Comparison of ENCODE assay signal across 13 cellular contexts in genomic region chr11:72100462-72100861, GRCh38. TPM values are rescaled to one million over a fixed set of nuclear protein-coding genes. Genes with fewer than 3 reads are reported as not detected.
DNase-seq lines count a peak whose midpoint lies in the region; ATAC-seq and TF ChIP-seq lines count a peak whose summit lies in the region.
"Had no signal": no experiment of that assay in that cellular context is flagged by ENCODE, and none has a peak within 500 bp of the region (broad histone marks: within the 10 kb centered on the region; RNA-seq: fewer than 3 reads in every experiment).

No MANE protein-coding gene starts in this region.

- no peak overlapping the region for H3K27ac ChIP-seq in CD4-positive, CD25-positive, alpha-beta regulatory T cell (ENCODE audit: insufficient read depth, low read length, poor library complexity, severe bottlenecking)
- no peak overlapping the region for H3K27ac ChIP-seq in naive thymus-derived CD4-positive, alpha-beta T cell (ENCODE audit: low read depth, low read length)
- peak overlapping the region in 2 of 4 donors; percentile 15 to 48 for H3K27ac ChIP-seq in tibial nerve
- H3K27ac ChIP-seq: KMS-11 had no signal

- WGBS in tibial nerve, 2 donors = 76 to 79% methylated on average over 1 of the region's 1 CpG

- peak overlapping the region; percentile 94 to 98 (median 96) for H3K27ac Mint-ChIP-seq in CD4-positive, CD25-positive, alpha-beta regulatory T cell
- H3K27ac Mint-ChIP-seq in activated T-helper 2 cell treated with anti-CD3 and anti-CD28 coated beads, Interferon-gamma antibody, Interleukin-2, Interleukin-4, amounts not matched to agents 10 μg/mL and 5 μg/mL and 100 μg/mL, durations not matched to agents 14 hours and 24 hours and 36 hours = peak overlapping the region; percentile 9
- H3K27ac Mint-ChIP-seq in naive thymus-derived CD4-positive, alpha-beta T cell = peak overlapping the region; percentile 16 to 98 (median 72)

- peaks cover 43% of the 10 kb centered on the region for H3K79me2 ChIP-seq in Loucy (ENCODE audit: insufficient read depth, low read length)

- no peak for TF ChIP-seq CTCF in Loucy (conservative IDR thresholded peaks at IDR 0.05; ENCODE audit: low read length)
- no peak for TF ChIP-seq CTCF in tibial nerve (IDR thresholded peaks at IDR 0.05)

- H3K36me3 Mint-ChIP-seq in CD4-positive, CD25-positive, alpha-beta regulatory T cell = peaks cover 18% of the 10 kb centered on the region
- H3K36me3 Mint-ChIP-seq in activated T-helper 2 cell treated with anti-CD3 and anti-CD28 coated beads, Interferon-gamma antibody, Interleukin-2, Interleukin-4, amounts not matched to agents 10 μg/mL and 5 μg/mL and 100 μg/mL, durations not matched to agents 14 hours and 24 hours and 36 hours (ENCODE audit: low read depth) = peaks cover 50% of the 10 kb centered on the region
- peaks cover 4 to 20% (median 5%) of the 10 kb centered on the region in 5 donors for H3K36me3 Mint-ChIP-seq in naive thymus-derived CD4-positive, alpha-beta T cell

- no peaks in the 10 kb centered on the region for H3K9me2 ChIP-seq in Loucy (replicated peaks; ENCODE audit: low read depth, low read length)

- TF ChIP-seq POLR2A in tibial nerve (IDR thresholded peaks at IDR 0.05) = no peak

- H3K36me3 ChIP-seq in CD4-positive, CD25-positive, alpha-beta regulatory T cell (ENCODE audit: control insufficient read depth, insufficient read depth, low read length) = peaks cover 35% of the 10 kb centered on the region
- H3K36me3 ChIP-seq in Loucy (ENCODE audit: insufficient read depth, low read length) = peaks cover 18% of the 10 kb centered on the region; the same call in 1 of the 2 replicates
- H3K36me3 ChIP-seq in naive thymus-derived CD4-positive, alpha-beta T cell (ENCODE audit: control insufficient read depth in 2 of 3, insufficient read depth in 3 of 3, low read length in 3 of 3) = peaks cover 0 to 45% (median 6%) of the 10 kb centered on the region in 3 experiments
- peaks cover 0 to 56% (median 21%) of the 10 kb centered on the region in 3 donors for H3K36me3 ChIP-seq in tibial nerve

- H4K20me1 ChIP-seq in Loucy (ENCODE audit: insufficient read depth, low read length, poor library complexity, severe bottlenecking) = peaks cover 4% of the 10 kb centered on the region

- POLR2A ChIA-PET in naive thymus-derived CD4-positive, alpha-beta T cell (lab: Charles Lee) = interaction anchor here (0.6 to 5.3 kb wide), 10 partner anchors 9 to 106 kb away, joined by 3 to 55 read pairs (median 9); partner anchors contain the start of genes ANAPC15 and IL18BP

- peaks cover 0 to 1% (median 0%) of the 10 kb centered on the region in 7 donors for H3K9me3 Mint-ChIP-seq in CD4-positive, CD25-positive, alpha-beta regulatory T cell
- H3K9me3 Mint-ChIP-seq in activated T-helper 2 cell treated with anti-CD3 and anti-CD28 coated beads, Interferon-gamma antibody, Interleukin-2, Interleukin-4, amounts not matched to agents 10 μg/mL and 5 μg/mL and 100 μg/mL, durations not matched to agents 14 hours and 24 hours and 36 hours = no peaks in the 10 kb centered on the region
- H3K9me3 Mint-ChIP-seq in naive thymus-derived CD4-positive, alpha-beta T cell = no peaks in the 10 kb centered on the region

- no peaks in the 10 kb centered on the region for H3K9me3 ChIP-seq in CD4-positive, CD25-positive, alpha-beta regulatory T cell (ENCODE audit: control insufficient read depth in 2 of 2, low read length in 2 of 2)
- H3K9me3 ChIP-seq in Loucy (ENCODE audit: insufficient read depth, low read depth, low read length) (no peaks in the 10 kb centered on the region), tibial nerve (no peaks in the 10 kb centered on the region)
- H3K9me3 ChIP-seq in naive thymus-derived CD4-positive, alpha-beta T cell (ENCODE audit: control insufficient read depth in 2 of 3, low read length in 3 of 3) = no peaks in the 10 kb centered on the region

- peak overlapping the region in 2 of 4 donors; percentile 92 to 95 for H3K4me3 Mint-ChIP-seq in CD4-positive, CD25-positive, alpha-beta regulatory T cell
- no peak overlapping the region for H3K4me3 Mint-ChIP-seq in activated T-helper 2 cell treated with anti-CD3 and anti-CD28 coated beads, Interferon-gamma antibody, Interleukin-2, Interleukin-4, amounts not matched to agents 10 μg/mL and 5 μg/mL and 100 μg/mL, durations not matched to agents 14 hours and 24 hours and 36 hours (ENCODE audit: low read depth)
- peak overlapping the region in 2 of 10 donors; percentile 20 to 66 for H3K4me3 Mint-ChIP-seq in naive thymus-derived CD4-positive, alpha-beta T cell

- intact Hi-C loops in activated T-helper 2 cell treated with anti-CD3 and anti-CD28 coated beads, Interferon-gamma antibody, Interleukin-2, Interleukin-4, amounts not matched to agents 10 μg/mL and 5 μg/mL and 100 μg/mL, durations not matched to agents 14 hours and 24 hours and 36 hours (cut with micrococcal nuclease) = no loop called here
- intact Hi-C loops in naive thymus-derived CD4-positive, alpha-beta T cell (cut with micrococcal nuclease) = no loop called here

- H2AFZ ChIP-seq in Loucy (ENCODE audit: low read length) = no peak overlapping the region

- peaks cover 24 to 60% (median 33%) of the 10 kb centered on the region in 4 donors for H3K4me1 Mint-ChIP-seq in CD4-positive, CD25-positive, alpha-beta regulatory T cell
- peaks cover 32% of the 10 kb centered on the region for H3K4me1 Mint-ChIP-seq in activated T-helper 2 cell treated with anti-CD3 and anti-CD28 coated beads, Interferon-gamma antibody, Interleukin-2, Interleukin-4, amounts not matched to agents 10 μg/mL and 5 μg/mL and 100 μg/mL, durations not matched to agents 14 hours and 24 hours and 36 hours (ENCODE audit: low read depth)
- H3K4me1 Mint-ChIP-seq in naive thymus-derived CD4-positive, alpha-beta T cell = peaks cover 41 to 49% (median 44%) of the 10 kb centered on the region in 7 donors

- H3F3A ChIP-seq in Loucy (ENCODE audit: low read depth) = peaks cover 7% of the 10 kb centered on the region; the same call in 1 of the 2 replicates

- CTCF ChIA-PET in naive thymus-derived CD4-positive, alpha-beta T cell (lab: Charles Lee) = interaction anchor here (1.2 to 2.9 kb wide), 5 partner anchors 10 to 84 kb away, joined by 3 to 18 read pairs (median 8); no protein-coding TSS in a partner anchor

- ATAC-seq in CD4-positive, CD25-positive, alpha-beta regulatory T cell (ENCODE audit: low read depth in 2 of 2) = no peak
- no peak for ATAC-seq in naive thymus-derived CD4-positive, alpha-beta T cell
- ATAC-seq in HG03521 (IDR thresholded peaks at IDR 0.05; ENCODE audit: unreplicated experiment) (no peak), HG02938 (IDR thresholded peaks at IDR 0.05; ENCODE audit: unreplicated experiment) (no peak)
- ATAC-seq: left lobe of liver, Panc1 had no signal

- H3K9ac ChIP-seq in Loucy (ENCODE audit: low read depth, low read length, poor library complexity, severe bottlenecking) = peak overlapping the region; percentile 98
- H3K9ac ChIP-seq: KMS-11 had no signal

- H3K4me1 ChIP-seq in CD4-positive, CD25-positive, alpha-beta regulatory T cell (ENCODE audit: control insufficient read depth, insufficient read depth, low read length, poor library complexity, severe bottlenecking) = peaks cover 31% of the 10 kb centered on the region
- H3K4me1 ChIP-seq in Loucy (ENCODE audit: insufficient read depth, low read length, poor library complexity, severe bottlenecking) = peaks cover 45% of the 10 kb centered on the region
- H3K4me1 ChIP-seq in naive thymus-derived CD4-positive, alpha-beta T cell (ENCODE audit: control insufficient read depth in 2 of 2, insufficient read depth in 2 of 2, low read length in 2 of 2) = peaks cover 20% of the 10 kb centered on the region in 2 donors
- H3K4me1 ChIP-seq in tibial nerve = peaks cover 2 to 45% (median 25%) of the 10 kb centered on the region in 4 donors

- no peaks in the 10 kb centered on the region for H3K27me3 Mint-ChIP-seq in CD4-positive, CD25-positive, alpha-beta regulatory T cell
- no peaks in the 10 kb centered on the region for H3K27me3 Mint-ChIP-seq in activated T-helper 2 cell treated with anti-CD3 and anti-CD28 coated beads, Interferon-gamma antibody, Interleukin-2, Interleukin-4, amounts not matched to agents 10 μg/mL and 5 μg/mL and 100 μg/mL, durations not matched to agents 14 hours and 24 hours and 36 hours (ENCODE audit: low read depth)
- H3K27me3 Mint-ChIP-seq in naive thymus-derived CD4-positive, alpha-beta T cell = no peaks in the 10 kb centered on the region

- H3K4me3 ChIP-seq in CD4-positive, CD25-positive, alpha-beta regulatory T cell (ENCODE audit: low read depth, low read length) = no peak overlapping the region
- H3K4me3 ChIP-seq in Loucy (ENCODE audit: low read length, poor library complexity, severe bottlenecking) (peak overlapping the region; percentile 99), tibial nerve (no peak overlapping the region)
- no peak overlapping the region for H3K4me3 ChIP-seq in naive thymus-derived CD4-positive, alpha-beta T cell (ENCODE audit: low read length)

- H3K4me2 ChIP-seq in Loucy (ENCODE audit: low read depth, low read length, poor library complexity, severe bottlenecking) = peak overlapping the region; percentile 96
- H3K4me2 ChIP-seq: KMS-11 had no signal

- no peak for TF ChIP-seq EP300 in tibial nerve (IDR thresholded peaks at IDR 0.05)

- no peaks in the 10 kb centered on the region for H3K27me3 ChIP-seq in CD4-positive, CD25-positive, alpha-beta regulatory T cell (ENCODE audit: control insufficient read depth, insufficient read depth, low read length)
- H3K27me3 ChIP-seq in Loucy (ENCODE audit: insufficient read depth, low read length, poor library complexity, severe bottlenecking) (no peaks in the 10 kb centered on the region), tibial nerve (no peaks in the 10 kb centered on the region)
- no peaks in the 10 kb centered on the region for H3K27me3 ChIP-seq in naive thymus-derived CD4-positive, alpha-beta T cell (ENCODE audit: control insufficient read depth in 2 of 2, insufficient read depth in 2 of 2, low read length in 2 of 2)

- DNase-seq in CD4-positive, CD25-positive, alpha-beta regulatory T cell = no peak
- DNase-seq in activated T-helper 2 cell treated with anti-CD3 and anti-CD28 coated beads, Interferon-gamma antibody, Interleukin-2, Interleukin-4, amounts not matched to agents 10 μg/mL and 5 μg/mL and 100 μg/mL, durations not matched to agents 14 hours and 24 hours and 36 hours (ENCODE audit: low spot score) = no peak
- no peak for DNase-seq in naive thymus-derived CD4-positive, alpha-beta T cell
- no peak for DNase-seq in tibial nerve (ENCODE audit: low spot score in 2 of 2)
- no peak for DNase-seq in COR-L47 (lab: John Stamatoyannopoulos, UW)
- DNase-seq: small intestine had no signal

RNA-seq across cellular contexts. Expression of gene LAMTOR1, which starts 2.6 kb away (rescaled TPM):
- 48.5 TPM for total RNA-seq in CD4-positive, CD25-positive, alpha-beta regulatory T cell
- 100 to 1,000 TPM in 3 of 4 donors, 10 to 100 TPM in 1; 69.2 to 116 (median 102) TPM for polyA plus RNA-seq in CD4-positive, CD25-positive, alpha-beta regulatory T cell
- 95.1 and 100 TPM in 2 replicates for total RNA-seq in activated T-helper 2 cell treated with anti-CD3 and anti-CD28 coated beads, Interferon-gamma antibody, Interleukin-2, Interleukin-4, amounts not matched to agents 10 μg/mL and 5 μg/mL and 100 μg/mL, durations not matched to agents 14 hours and 24 hours and 36 hours
- 10 to 100 TPM; 41.8 to 83.0 (median 69.7) TPM for total RNA-seq in naive thymus-derived CD4-positive, alpha-beta T cell
- polyA plus RNA-seq in naive thymus-derived CD4-positive, alpha-beta T cell = 10 to 100 TPM; 63.2 to 78.0 TPM
- total RNA-seq in tibial nerve = 100 to 1,000 TPM; 116 to 133 (median 128) TPM

RNA-seq across cellular contexts. Expression of gene TOMT, which starts 5.3 kb away (rescaled TPM):
- not detected for total RNA-seq in CD4-positive, CD25-positive, alpha-beta regulatory T cell
- polyA plus RNA-seq in CD4-positive, CD25-positive, alpha-beta regulatory T cell = not detected
- total RNA-seq in activated T-helper 2 cell treated with anti-CD3 and anti-CD28 coated beads, Interferon-gamma antibody, Interleukin-2, Interleukin-4, amounts not matched to agents 10 μg/mL and 5 μg/mL and 100 μg/mL, durations not matched to agents 14 hours and 24 hours and 36 hours = 0.18 TPM in 1 of 2 replicates, not detected in the other
- under 1 TPM in 1 of 5 experiments, not detected in 4; 0.42 TPM for total RNA-seq in naive thymus-derived CD4-positive, alpha-beta T cell
- not detected for polyA plus RNA-seq in naive thymus-derived CD4-positive, alpha-beta T cell
- total RNA-seq in tibial nerve = not detected
- total RNA-seq: subcutaneous adipose tissue had no signal
- polyA plus RNA-seq: small intestine had no signal

RNA-seq across cellular contexts. Expression of gene ANAPC15, which starts 12.0 kb away (rescaled TPM):
- total RNA-seq in CD4-positive, CD25-positive, alpha-beta regulatory T cell = 46.3 TPM
- polyA plus RNA-seq in CD4-positive, CD25-positive, alpha-beta regulatory T cell = 100 to 1,000 TPM in 2 of 4 donors, 10 to 100 TPM in 2; 86.1 to 103 (median 98.4) TPM
- total RNA-seq in activated T-helper 2 cell treated with anti-CD3 and anti-CD28 coated beads, Interferon-gamma antibody, Interleukin-2, Interleukin-4, amounts not matched to agents 10 μg/mL and 5 μg/mL and 100 μg/mL, durations not matched to agents 14 hours and 24 hours and 36 hours = 61.6 and 67.9 TPM in 2 replicates
- total RNA-seq in naive thymus-derived CD4-positive, alpha-beta T cell = 10 to 100 TPM; 43.0 to 59.6 (median 44.1) TPM
- 100 to 1,000 TPM in 1 of 2 donors, 10 to 100 TPM in 1; 99.1 to 113 TPM for polyA plus RNA-seq in naive thymus-derived CD4-positive, alpha-beta T cell
- total RNA-seq in tibial nerve = 10 to 100 TPM; 20.8 to 36.7 (median 30.8) TPM

RNA-seq across cellular contexts. Expression of gene LRRC51, which starts 19.8 kb away (rescaled TPM):
- total RNA-seq in CD4-positive, CD25-positive, alpha-beta regulatory T cell = 1.5 TPM
- 1 to 10 TPM; 2.8 to 9.4 (median 6.3) TPM for polyA plus RNA-seq in CD4-positive, CD25-positive, alpha-beta regulatory T cell
- 7.9 and 9.2 TPM in 2 replicates for total RNA-seq in activated T-helper 2 cell treated with anti-CD3 and anti-CD28 coated beads, Interferon-gamma antibody, Interleukin-2, Interleukin-4, amounts not matched to agents 10 μg/mL and 5 μg/mL and 100 μg/mL, durations not matched to agents 14 hours and 24 hours and 36 hours
- total RNA-seq in naive thymus-derived CD4-positive, alpha-beta T cell = 1 to 10 TPM; 1.2 to 7.8 (median 4.6) TPM
- polyA plus RNA-seq in naive thymus-derived CD4-positive, alpha-beta T cell = 1 to 10 TPM; 2.0 to 2.7 TPM
- 10 to 100 TPM in 1 of 4 donors, 1 to 10 TPM in 3; 7.3 to 10.8 (median 9.2) TPM for total RNA-seq in tibial nerve

RNA-seq across cellular contexts. Expression of gene NUMA1, which starts 20.1 kb away (rescaled TPM):
- total RNA-seq in CD4-positive, CD25-positive, alpha-beta regulatory T cell = 272 TPM
- polyA plus RNA-seq in CD4-positive, CD25-positive, alpha-beta regulatory T cell = 10 to 100 TPM; 14.0 to 27.2 (median 20.5) TPM
- 162 and 174 TPM in 2 replicates for total RNA-seq in activated T-helper 2 cell treated with anti-CD3 and anti-CD28 coated beads, Interferon-gamma antibody, Interleukin-2, Interleukin-4, amounts not matched to agents 10 μg/mL and 5 μg/mL and 100 μg/mL, durations not matched to agents 14 hours and 24 hours and 36 hours
- 100 to 1,000 TPM; 216 to 453 (median 266) TPM for total RNA-seq in naive thymus-derived CD4-positive, alpha-beta T cell
- 100 to 1,000 TPM in 1 of 2 donors, 10 to 100 TPM in 1; 27.1 to 142 TPM for polyA plus RNA-seq in naive thymus-derived CD4-positive, alpha-beta T cell
- 100 to 1,000 TPM; 345 to 650 (median 380) TPM for total RNA-seq in tibial nerve

Comparison
In these comparisons a context has a peak if more than half of its experiments do, and no peak if none do; other contexts are left out.
1. H3K27ac Mint-ChIP-seq: peak in every context shown above with its lines; median percentile 96 in CD4-positive, CD25-positive, alpha-beta regulatory T cell; 72 in naive thymus-derived CD4-positive, alpha-beta T cell; 9 in activated T-helper 2 cell treated with anti-CD3 and anti-CD28 coated beads, Interferon-gamma antibody, Interleukin-2, Interleukin-4, amounts not matched to agents 10 μg/mL and 5 μg/mL and 100 μg/mL, durations not matched to agents 14 hours and 24 hours and 36 hours.